32 cellular contexts compared by ENCODE assay signal in the genomic region with DNA sequence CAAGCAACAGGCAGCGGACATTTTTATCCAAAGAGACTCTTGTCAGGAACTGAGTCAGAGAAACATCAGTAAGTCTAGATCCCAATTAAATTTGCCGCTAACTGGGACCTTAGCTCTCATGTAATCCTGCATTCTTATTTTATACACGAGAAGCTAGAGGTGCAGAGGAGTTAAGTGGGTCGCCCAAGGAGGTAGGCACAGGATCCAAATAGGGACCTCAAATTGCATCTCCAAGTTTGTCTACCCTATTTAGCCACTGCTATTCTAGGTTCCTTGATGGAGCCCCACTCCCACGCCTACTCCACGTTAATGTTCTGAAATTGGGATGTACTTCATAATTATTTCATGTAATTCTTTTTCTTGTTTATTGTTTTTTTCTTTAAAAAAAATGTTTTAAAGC.
"Had no signal": no experiment of that assay in that cellular context is flagged by ENCODE, and none has a peak within 500 bp of the region (broad histone marks: within the 10 kb centered on the region; RNA-seq: fewer than 3 reads in every experiment).

No MANE protein-coding gene starts in this region.

- DNase-seq: activated B cell treated with CpG ODN at 0.5 μM for 24 hours; activated CD4-positive, alpha-beta memory T cell treated with anti-CD3 and anti-CD28 coated beads for 36 hours; activated CD4-positive, alpha-beta T cell treated with anti-CD3 and anti-CD28 coated beads for 4 hours; activated CD4-positive, alpha-beta T cell treated with anti-CD3 and anti-CD28 coated beads, Interleukin-2, amount 10 ng/mL, durations not matched to agents 24 days and 14 days; activated CD4-positive, alpha-beta T cell treated with anti-CD3 and anti-CD28 coated beads, Interleukin-2, amount 50 U/mL, for 1 hour; activated CD4-positive, alpha-beta T cell treated with anti-CD3 and anti-CD28 coated beads, Interleukin-2, amount 50 U/mL, for 4 hours; activated CD4-positive, CD25-positive, alpha-beta regulatory T cell treated with anti-CD3 and anti-CD28 coated beads, Interleukin-2, amount 50 U/mL, for 72 hours; activated CD8-positive, alpha-beta memory T cell treated with anti-CD3 and anti-CD28 coated beads, Interleukin-2, amount 50 U/mL, for 4 hours; activated CD8-positive, alpha-beta T cell treated with anti-CD3 and anti-CD28 coated beads for 36 hours; activated effector memory CD4-positive, alpha-beta T cell treated with anti-CD3 and anti-CD28 coated beads, Interleukin-2, amount 50 U/mL, for 16 hours; activated gamma-delta T cell treated with Interleukin-2 at 50 U/mL for 16 hours; activated naive CD4-positive, alpha-beta T cell; activated naive CD4-positive, alpha-beta T cell treated with anti-CD3 and anti-CD28 coated beads for 36 hours; activated naive CD4-positive, alpha-beta T cell treated with anti-CD3 and anti-CD28 coated beads, Interleukin-2, amount 50 U/mL, for 16 hours; activated naive CD8-positive, alpha-beta T cell treated with anti-CD3 and anti-CD28 coated beads for 36 hours; activated T-cell treated with anti-CD3 and anti-CD28 coated beads for 4 hours; activated T-cell treated with anti-CD3 and anti-CD28 coated beads, Interleukin-2, amount 50 U/mL, for 1 hour; activated T-cell treated with anti-CD3 and anti-CD28 coated beads, Interleukin-2, amount 50 U/mL, for 4 hours; activated T-cell treated with anti-CD3 and anti-CD28 coated beads, Interleukin-2, amount 50 U/mL, for 72 hours; adrenal gland; amniotic stem cell; aorta; body of pancreas; brain microvascular endothelial cell; central memory CD4-positive, alpha-beta T cell; T-helper 1 cell; T-helper 2 cell; T-helper 9 cell had no signal

- H3K27ac ChIP-seq: adrenal gland, body of pancreas, brain microvascular endothelial cell, breast epithelium, VCaP had no signal

- H3K4me3 ChIP-seq: adrenal gland, body of pancreas, breast epithelium had no signal

- H3K27me3 ChIP-seq: adrenal gland, body of pancreas, brain microvascular endothelial cell, breast epithelium had no signal

- H3K9me3 ChIP-seq: adrenal gland, body of pancreas, breast epithelium had no signal

- H3K36me3 ChIP-seq: adrenal gland, brain microvascular endothelial cell, breast epithelium had no signal

- ATAC-seq: activated CD8-positive, alpha-beta T cell treated with anti-CD3 and anti-CD28 coated beads for 36 hours; activated naive CD4-positive, alpha-beta T cell treated with anti-CD3 and anti-CD28 coated beads, Interleukin-2, amount 50 U/mL, for 72 hours; activated T-cell treated with anti-CD3 and anti-CD28 coated beads, Interleukin-2, amount 50 U/mL, for 4 hours; activated T-cell treated with anti-CD3 and anti-CD28 coated beads, Interleukin-2, amount 50 U/mL, for 72 hours; activated T-helper 17 cell treated with anti-CD3 and anti-CD28 coated beads, Interleukin-2, amount 50 U/mL, for 72 hours; body of pancreas had no signal
